8 cellular contexts compared by ENCODE assay signal in genomic region chr17:46266656-46267544, GRCh38. TPM values are rescaled to one million over a fixed set of nuclear protein-coding genes. Genes with fewer than 3 reads are reported as not detected.
DNase-seq lines count a peak whose midpoint lies in the region; ATAC-seq, FAIRE-seq and TF ChIP-seq lines count a peak whose summit lies in the region.

No MANE protein-coding gene starts in this region.

- peaks cover 28% of the 10 kb centered on the region for H3F3A ChIP-seq in GM23338 (replicated peaks; ENCODE audit: low read depth)

- no peak overlapping the region for H3K27ac Mint-ChIP-seq in GM23338

- H3K4me1 Mint-ChIP-seq in GM23338, result peaks cover 12% of the 10 kb centered on the region

- H4K20me1 ChIP-seq in GM23338 (replicated peaks; ENCODE audit: insufficient read depth), result peaks cover 23% of the 10 kb centered on the region

- H3K27me3 ChIP-seq in GM23338 (ENCODE audit: insufficient read depth) (peaks cover 84% of the 10 kb centered on the region), neutrophil (peaks cover 80% of the 10 kb centered on the region), subcutaneous abdominal adipose tissue (ENCODE audit: control insufficient read depth in 5 of 5, insufficient read depth in 4 of 5, low read length in 5 of 5) (no peaks in the 10 kb centered on the region)

- H3K4me3 ChIP-seq in GM23338, result peak overlapping the region; percentile 95
- peak overlapping the region; percentile 76 to 82 for H3K4me3 ChIP-seq in neutrophil (ENCODE audit: low read depth in 1 of 2, low read length in 1 of 2)
- peak overlapping the region; percentile 63 to 88 (median 87) for H3K4me3 ChIP-seq in subcutaneous abdominal adipose tissue (ENCODE audit: low read depth in 1 of 5, low read length in 5 of 5)

- H3K9me3 Mint-ChIP-seq in GM23338, result no peaks in the 10 kb centered on the region

- H3K9ac ChIP-seq in subcutaneous abdominal adipose tissue (ENCODE audit: low read length in 5 of 5), result peak overlapping the region; percentile 62 to 92 (median 82)

- no peaks in the 10 kb centered on the region for H3K36me3 Mint-ChIP-seq in GM23338 (ENCODE audit: low read depth)

- H3K4me2 ChIP-seq in GM23338, result peak overlapping the region; percentile 100

- no peak for FAIRE-seq in frontal cortex (lab: Jason Lieb, UNC)

- H3K36me3 ChIP-seq in GM23338 (ENCODE audit: insufficient read depth) (no peaks in the 10 kb centered on the region), neutrophil (no peaks in the 10 kb centered on the region), subcutaneous abdominal adipose tissue (ENCODE audit: control insufficient read depth in 5 of 5, insufficient read depth in 5 of 5, low read length in 5 of 5) (no peaks in the 10 kb centered on the region)

- H3K4me3 Mint-ChIP-seq in GM23338, result peak overlapping the region; percentile 75

- TF ChIP-seq CTCF in GM23338 (conservative IDR thresholded peaks at IDR 0.05; ENCODE audit: low read depth in 2 of 2) (no peak), neutrophil (IDR thresholded peaks at IDR 0.05) (no peak)

- peak overlapping the region; percentile 100 for H2AFZ ChIP-seq in GM23338

- H3K79me2 ChIP-seq in GM23338 (replicated peaks; ENCODE audit: insufficient read depth), result no peaks in the 10 kb centered on the region

- no peaks in the 10 kb centered on the region for H3K9me2 ChIP-seq in GM23338 (ENCODE audit: insufficient read depth)

- ATAC-seq in GM23338, result peak; percentile 83

- peaks cover 58% of the 10 kb centered on the region for H3K27me3 Mint-ChIP-seq in GM23338 (ENCODE audit: insufficient read depth, low read depth, poor library complexity)

- H3K9me3 ChIP-seq in neutrophil, result no peaks in the 10 kb centered on the region
- no peaks in the 10 kb centered on the region for H3K9me3 ChIP-seq in subcutaneous abdominal adipose tissue (ENCODE audit: control insufficient read depth in 5 of 5, low read length in 5 of 5)

- DNase-seq in ELR (ENCODE audit: low read depth) (peak; percentile 97), GM23338 (ENCODE audit: low spot score) (peak; percentile 95), Kasumi-1 (lab: John Stamatoyannopoulos, UW) (peak; percentile 71 to 76), SHP77 treated with DMSO at 0.1 percent for 48 hours (lab: John Stamatoyannopoulos, UW) (peak; percentile 75), frontal cortex (ENCODE audit: low spot score in 2 of 2) (peak; percentile 90 to 91)
- peak; percentile 52 to 78 (median 68) for DNase-seq in activated naive CD4-positive, alpha-beta T cell (lab: John Stamatoyannopoulos, UW)

- H3K4me1 ChIP-seq in GM23338 (ENCODE audit: insufficient read depth), result peaks cover 21% of the 10 kb centered on the region
- H3K4me1 ChIP-seq in neutrophil (ENCODE audit: control insufficient read depth in 1 of 2, insufficient read depth in 1 of 2, low read depth in 1 of 2, low read length in 1 of 2), result peaks cover 17% of the 10 kb centered on the region in 2 experiments
- H3K4me1 ChIP-seq in subcutaneous abdominal adipose tissue (ENCODE audit: control insufficient read depth in 5 of 5, insufficient read depth in 5 of 5, low read length in 5 of 5), result peaks cover 0 to 19% (median 16%) of the 10 kb centered on the region in 5 donors

- no peak overlapping the region for H3K27ac ChIP-seq in GM23338 (ENCODE audit: low read depth)
- peak overlapping the region; percentile 57 for H3K27ac ChIP-seq in neutrophil
- peak overlapping the region; percentile 84 for H3K27ac ChIP-seq in subcutaneous abdominal adipose tissue (ENCODE audit: low read depth, low read length)

TF ChIP-seq in GM23338, 12 proteins besides CTCF, POLR2A, EP300 and RAD21:
- TF ChIP-seq JUNB (IDR thresholded peaks at IDR 0.05; ENCODE audit: unreplicated experiment) (no peak), POLR2AphosphoS5 (IDR thresholded peaks at IDR 0.05; ENCODE audit: low read depth) (peak; percentile 44; the same call in 1 of the 2 replicates), CREB1 (CRISPR knock-in tag; IDR thresholded peaks at IDR 0.05; ENCODE audit: low read depth) (peak; percentile 5; the same call in 1 of the 2 replicates), EZH2 (IDR thresholded peaks at IDR 0.05; ENCODE audit: low read depth, unreplicated experiment) (peak; percentile 94), ZNF462 (CRISPR knock-in tag; IDR thresholded peaks at IDR 0.05) (no peak)

RNA-seq across cellular contexts. Expression of gene LRRC37A, which starts 28.0 kb away (rescaled TPM):
- 4.2 and 4.7 TPM in 2 replicates for total RNA-seq in GM23338 (2014; rRNA removed; shearing (Covaris generic))
- polyA plus RNA-seq in GM23338 (2016; fragmentation: Nextera tagmentation; extraction: Ambion mirVana), result 1.9 and 2.6 TPM in 2 replicates
- total RNA-seq in frontal cortex, result 6.1 TPM
